Comparison of ENCODE assay signal across 18 cellular contexts in the genomic region with DNA sequence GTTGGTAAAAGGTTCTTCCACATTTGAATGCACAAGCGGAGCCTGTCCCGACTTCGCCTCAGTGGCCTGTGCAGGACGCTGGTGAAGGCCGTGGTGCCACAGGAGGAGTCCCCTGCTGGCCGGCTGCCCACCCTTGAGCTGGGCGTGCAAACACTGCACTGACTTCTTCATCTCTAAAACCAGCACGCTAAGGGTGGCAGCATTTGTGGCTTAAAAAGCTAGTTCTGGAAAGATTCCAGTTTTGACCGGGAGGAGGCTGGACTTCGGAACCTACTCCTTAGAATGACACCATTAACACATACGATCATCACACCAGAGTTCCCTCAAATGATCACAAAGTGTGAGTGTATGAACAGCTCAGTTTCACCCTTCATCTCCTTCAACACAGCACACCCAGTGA.
DNase-seq lines count a peak whose midpoint lies in the region; ATAC-seq and TF ChIP-seq lines count a peak whose summit lies in the region.
"Had no signal": no experiment of that assay in that cellular context is flagged by ENCODE, and none has a peak within 500 bp of the region (broad histone marks: within the 10 kb centered on the region; RNA-seq: fewer than 3 reads in every experiment).

No MANE protein-coding gene starts in this region.

- no peak for TF ChIP-seq EP300 in transverse colon (IDR thresholded peaks at IDR 0.05; ENCODE audit: low read depth)

- in situ Hi-C loops in transverse colon (cut with MboI; ENCODE audit: low pct_ligation_motif_present in 1 of 4, low pct_unique_long_range_greater_than_20kb in 1 of 4, low sequenced_read_pairs in 3 of 4), result loop anchor here in 3 of 4 donors (5.0 to 10.0 kb wide), 3 partner anchors 103 to 273 kb away; a partner anchor contains a TSS

- peak overlapping the region; percentile 56 for H3K27ac ChIP-seq in colonic mucosa
- peak overlapping the region; percentile 72 to 74 for H3K27ac ChIP-seq in mucosa of rectum (ENCODE audit: low read depth in 2 of 2, low read length in 2 of 2)
- H3K27ac ChIP-seq in transverse colon, result peak overlapping the region; percentile 54 to 77 (median 71)

- peak overlapping the region; percentile 74 for H3K27ac Mint-ChIP-seq in activated naive CD4-positive, alpha-beta T cell treated with anti-CD3 and anti-CD28 coated beads, Interleukin-2, amount 50 U/mL, for 24 hours
- H3K27ac Mint-ChIP-seq: CD8-positive, alpha-beta T cell; T-helper 1 cell treated with Interleukin-12 subunit alpha and Interleukin-12 subunit beta and Interleukin-4 antibody, amounts not matched to agents 30 μg/mL and 1 μg/mL, for 36 hours had no signal

- no peak for DNase-seq in activated naive CD4-positive, alpha-beta T cell treated with anti-CD3 and anti-CD28 coated beads, Interleukin-2, amount 50 U/mL, for 16 hours
- peak; percentile 67 for DNase-seq in colonic mucosa
- DNase-seq in transverse colon, result peak; percentile 55
- DNase-seq in NCI-H526 treated with DMSO at 0.1 percent for 48 hours (lab: John Stamatoyannopoulos, UW), result no peak
- no peak for DNase-seq in activated CD8-positive, alpha-beta memory T cell treated with anti-CD3 and anti-CD28 coated beads for 24 hours
- DNase-seq: activated T-cell treated with anti-CD3 and anti-CD28 coated beads, Interleukin-2, amount 50 U/mL, for 1 hour; amniotic stem cell; CD8-positive, alpha-beta T cell; cortex of kidney; HFFc6; Kasumi-1; NCI-H1417; NCI-H2171 treated with DMSO at 0.1 percent for 48 hours had no signal

- H3K36me3 ChIP-seq in colonic mucosa, result peaks cover 19% of the 10 kb centered on the region
- H3K36me3 ChIP-seq in mucosa of rectum (ENCODE audit: control insufficient read depth in 2 of 2, insufficient read depth in 2 of 2, low read length in 2 of 2), result peaks cover 45 to 56% of the 10 kb centered on the region in 2 donors
- H3K36me3 ChIP-seq in transverse colon, result peaks cover 0 to 39% (median 18%) of the 10 kb centered on the region in 4 donors

- no peak for TF ChIP-seq CTCF in colonic mucosa (IDR thresholded peaks at IDR 0.05)
- TF ChIP-seq CTCF in transverse colon (IDR thresholded peaks at IDR 0.05), result peak in 3 of 5 experiments; percentile 11 to 56 (median 45)

- H3K4me3 ChIP-seq in colonic mucosa (no peak overlapping the region), mucosa of rectum (ENCODE audit: low read length in 2 of 2) (peak overlapping the region in 1 of 2 donors; percentile 14), transverse colon (no peak overlapping the region)

- H3K9ac ChIP-seq in colonic mucosa (ENCODE audit: low read depth in 2 of 2, low read length in 2 of 2) (peak overlapping the region in 1 of 2 donors; percentile 51), mucosa of rectum (ENCODE audit: low read depth in 1 of 2, low read length in 2 of 2) (peak overlapping the region in 1 of 2 donors; percentile 50)

- H3K27me3 Mint-ChIP-seq in activated naive CD4-positive, alpha-beta T cell treated with anti-CD3 and anti-CD28 coated beads, Interleukin-2, amount 50 U/mL, for 24 hours, result no peaks in the 10 kb centered on the region

- no peaks in the 10 kb centered on the region for H3K9me3 ChIP-seq in colonic mucosa
- no peaks in the 10 kb centered on the region for H3K9me3 ChIP-seq in mucosa of rectum (ENCODE audit: control insufficient read depth in 2 of 2, low read length in 2 of 2)
- no peaks in the 10 kb centered on the region for H3K9me3 ChIP-seq in transverse colon

- intact Hi-C loops in colonic mucosa (cut with DNase I) (loop anchor here (1.0 to 10.0 kb wide), 3 partner anchors 103 to 272 kb away; a partner anchor contains a TSS), transverse colon (cut with DNase I; ENCODE audit: low total_unique reads) (loop anchor here (2.0 kb wide), 1 partner anchor 271 kb away; no protein-coding TSS in a partner anchor)

- no peaks in the 10 kb centered on the region for H3K9me3 Mint-ChIP-seq in activated naive CD4-positive, alpha-beta T cell treated with anti-CD3 and anti-CD28 coated beads, Interleukin-2, amount 50 U/mL, for 24 hours
- H3K9me3 Mint-ChIP-seq: CD8-positive, alpha-beta T cell; HFFc6; T-helper 1 cell treated with Interleukin-12 subunit alpha and Interleukin-12 subunit beta and Interleukin-4 antibody, amounts not matched to agents 30 μg/mL and 1 μg/mL, for 36 hours had no signal

- H3K4me1 ChIP-seq in colonic mucosa (no peaks in the 10 kb centered on the region), mucosa of rectum (ENCODE audit: control insufficient read depth in 2 of 2, insufficient read depth in 2 of 2, low read length in 2 of 2) (peaks cover 16 to 27% of the 10 kb centered on the region in 2 donors), transverse colon (peaks cover 10 to 33% (median 20%) of the 10 kb centered on the region in 4 donors)

- H3K36me3 Mint-ChIP-seq in activated naive CD4-positive, alpha-beta T cell treated with anti-CD3 and anti-CD28 coated beads, Interleukin-2, amount 50 U/mL, for 24 hours, result peaks cover 23% of the 10 kb centered on the region

- 58% methylated on average over 11 of the region's 11 CpGs; no CpG with 5 or more reads in 1 of the 2 donors for WGBS in transverse colon (ENCODE audit: low coverage in 1 of 2), 2 donors

- ATAC-seq in HG03196 (IDR thresholded peaks at IDR 0.05; ENCODE audit: unreplicated experiment), result no peak
- ATAC-seq: CD8-positive, alpha-beta T cell; Right ventricle myocardium inferior had no signal

- no peak for TF ChIP-seq POLR2A in transverse colon (IDR thresholded peaks at IDR 0.05)

- no peaks in the 10 kb centered on the region for H3K4me1 Mint-ChIP-seq in activated naive CD4-positive, alpha-beta T cell treated with anti-CD3 and anti-CD28 coated beads, Interleukin-2, amount 50 U/mL, for 24 hours

- H3K4me3 Mint-ChIP-seq in activated naive CD4-positive, alpha-beta T cell treated with anti-CD3 and anti-CD28 coated beads, Interleukin-2, amount 50 U/mL, for 24 hours, result no peak overlapping the region
- H3K4me3 Mint-ChIP-seq: CD8-positive, alpha-beta T cell; HFFc6; T-helper 1 cell treated with Interleukin-12 subunit alpha and Interleukin-12 subunit beta and Interleukin-4 antibody, amounts not matched to agents 30 μg/mL and 1 μg/mL, for 36 hours had no signal

- H3K27me3 ChIP-seq in colonic mucosa (no peaks in the 10 kb centered on the region), mucosa of rectum (ENCODE audit: control insufficient read depth in 2 of 2, insufficient read depth in 2 of 2, low read length in 2 of 2) (no peaks in the 10 kb centered on the region), transverse colon (no peaks in the 10 kb centered on the region)

Comparison
In these comparisons a context has a peak if more than half of its experiments do, and no peak if none do; other contexts are left out.
1. DNase-seq: peak in colonic mucosa (single experiment) and transverse colon (single experiment); none in activated naive CD4-positive, alpha-beta T cell treated with anti-CD3 and anti-CD28 coated beads, Interleukin-2, amount 50 U/mL, for 16 hours (single experiment), NCI-H526 treated with DMSO at 0.1 percent for 48 hours (single experiment) and activated CD8-positive, alpha-beta memory T cell treated with anti-CD3 and anti-CD28 coated beads for 24 hours (single experiment).
2. Peak in every context shown above with its lines, with median percentiles within 50 percentile points of each other: H3K27ac ChIP-seq.